9 cellular contexts compared by ENCODE assay signal in the genomic region with DNA sequence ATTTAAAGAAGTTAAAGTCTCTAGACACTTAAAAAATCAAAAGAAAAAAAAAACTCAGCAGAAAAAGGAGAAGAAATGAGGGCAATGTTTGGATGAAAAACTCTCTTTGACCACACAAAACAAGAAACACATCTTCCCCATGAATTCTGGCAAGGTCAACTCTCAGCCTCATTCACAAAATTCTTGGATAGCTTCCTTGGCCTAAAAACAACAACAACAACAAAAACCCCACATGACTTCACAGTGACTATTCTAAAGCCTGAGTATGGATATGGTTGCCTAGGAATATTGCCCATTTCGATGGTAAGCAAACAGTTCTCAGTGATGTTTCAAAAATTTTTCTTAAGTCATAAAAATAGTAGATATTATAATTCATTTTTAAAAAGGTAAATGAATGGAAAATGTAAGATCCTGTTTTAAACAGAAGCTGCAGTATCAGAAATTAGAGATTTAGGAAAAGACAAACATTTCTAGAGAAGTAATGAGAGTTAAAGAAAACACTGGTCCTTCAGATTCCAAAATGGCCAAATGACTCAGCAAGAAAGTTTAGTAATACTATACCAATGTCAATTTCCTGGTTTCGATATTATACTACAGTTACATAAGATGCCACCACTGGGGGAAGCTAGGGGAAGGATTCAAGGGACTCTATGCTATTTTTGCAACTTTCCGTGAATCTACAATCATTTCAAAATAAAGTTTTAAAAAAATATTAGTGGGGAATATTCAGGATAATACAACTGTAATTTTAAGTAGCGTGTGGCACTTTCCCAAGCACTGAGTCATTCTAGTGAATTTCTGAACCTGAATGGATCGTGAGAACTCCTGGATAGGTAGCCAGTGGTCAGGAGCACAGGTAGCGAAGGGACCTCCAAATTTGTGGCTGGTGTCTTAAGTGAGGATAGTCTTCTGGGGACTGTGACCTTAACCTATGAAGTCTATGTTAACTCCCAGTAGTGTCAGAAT. TPM values are rescaled to one million over a fixed set of nuclear protein-coding genes. Genes with fewer than 3 reads are reported as not detected.
DNase-seq lines count a peak whose midpoint lies in the region; ATAC-seq and TF ChIP-seq lines count a peak whose summit lies in the region.
"Had no signal": no experiment of that assay in that cellular context is flagged by ENCODE, and none has a peak within 500 bp of the region (broad histone marks: within the 10 kb centered on the region; RNA-seq: fewer than 3 reads in every experiment).

No MANE protein-coding gene starts in this region.

- H3K4me3 ChIP-seq in Panc1 (ENCODE audit: low read depth in 2 of 2, low read length in 2 of 2) = no peak overlapping the region

- POLR2A ChIA-PET in Panc1 (lab: Charles Lee) = no interaction called here

- CTCF ChIA-PET in Panc1 (lab: Charles Lee) = no interaction called here

- in situ Hi-C loops in Panc1 (cut with HindIII; ENCODE audit: low pct_unique_long_range_greater_than_20kb, low sequenced_read_pairs) = no loop called here

- peak; percentile 64 for DNase-seq in ELR (ENCODE audit: low read depth)
- DNase-seq in Panc1 (ENCODE audit: low read depth, low spot score) = no peak
- no peak for DNase-seq in epithelial cell of prostate (ENCODE audit: low read depth, low spot score)
- DNase-seq in pons (ENCODE audit: low spot score) = peak; percentile 92
- no peak for DNase-seq in SK-N-DZ (ENCODE audit: low spot score)
- no peak for DNase-seq in NCI-H1417 treated with DMSO at 0.1 percent for 48 hours (lab: John Stamatoyannopoulos, UW)
- DNase-seq in stimulated activated CD4-positive, alpha-beta T cell treated with anti-CD3 and anti-CD28 coated beads, Interleukin-15, amount 100 ng/mL, for 24 hours = no peak
- DNase-seq: RPMI8226 had no signal

- H3K27ac ChIP-seq in Panc1 (ENCODE audit: low read length) = peak overlapping the region; percentile 1; the same call in 1 of the 2 replicates
- peak overlapping the region; percentile 53 for H3K27ac ChIP-seq in epithelial cell of prostate

- TF ChIP-seq CTCF in Panc1 (IDR thresholded peaks at IDR 0.05) = no peak

- intact Hi-C loops in Panc1 (cut with micrococcal nuclease; ENCODE audit: unreplicated experiment) = no loop called here

- H3K27me3 ChIP-seq in Panc1 (ENCODE audit: control insufficient read depth, insufficient read depth, low read length) = no peaks in the 10 kb centered on the region

- H3K36me3 ChIP-seq in Panc1 (ENCODE audit: control insufficient read depth, insufficient read depth, low read length) = no peaks in the 10 kb centered on the region

- TSS peak; percentile 8 for BruUV-seq in Panc1 (replicated peaks; lab: Mats Ljungman, UMichigan)

- ATAC-seq in Panc1 (no peak), HG03469 (IDR thresholded peaks at IDR 0.05; ENCODE audit: unreplicated experiment) (no peak)

- no peaks in the 10 kb centered on the region; the same call in 1 of the 2 replicates for H3K4me1 ChIP-seq in Panc1 (ENCODE audit: control insufficient read depth, insufficient read depth, low read length)

- H3K9me3 ChIP-seq in Panc1 (ENCODE audit: control insufficient read depth, insufficient read depth, low read depth, low read length) = no peaks in the 10 kb centered on the region

RNA-seq across cellular contexts. Expression of a gene that starts 37.8 kb away (rescaled TPM):
- 33.2 TPM for total RNA-seq in Panc1 (2021; ENCODE audit: unreplicated experiment)
- polyA plus RNA-seq in Panc1 (2012; ENCODE audit: insufficient read length) = 15.3 TPM
- 5.3 and 8.6 TPM in 2 replicates for polyA plus RNA-seq in SK-N-DZ (2014; cell fraction: cytosol; rRNA removed)
- polyA plus RNA-seq in SK-N-DZ (2014; cell fraction: nucleus; rRNA removed) = 9.9 and 18.4 TPM in 2 replicates

Comparison
In these comparisons a context has a peak if more than half of its experiments do, and no peak if none do; other contexts are left out.
1. DNase-seq: peak in ELR (single experiment) and pons (single experiment); none in Panc1 (single experiment), epithelial cell of prostate (single experiment), SK-N-DZ (single experiment), NCI-H1417 treated with DMSO at 0.1 percent for 48 hours (single experiment) and stimulated activated CD4-positive, alpha-beta T cell treated with anti-CD3 and anti-CD28 coated beads, Interleukin-15, amount 100 ng/mL, for 24 hours (single experiment).